Comparison of ENCODE assay signal across 24 cellular contexts in genomic region chr1:36881541-36881940, GRCh38.
DNase-seq lines count a peak whose midpoint lies in the region; ATAC-seq, FAIRE-seq and TF ChIP-seq lines count a peak whose summit lies in the region.
"Had no signal": no experiment of that assay in that cellular context is flagged by ENCODE, and none has a peak within 500 bp of the region (broad histone marks: within the 10 kb centered on the region; RNA-seq: fewer than 3 reads in every experiment).

No MANE protein-coding gene starts in this region.

- H3K27ac Mint-ChIP-seq in activated CD4-positive, alpha-beta memory T cell treated with anti-CD3 and anti-CD28 coated beads, Interleukin-2, amount 10 ng/mL, durations not matched to agents 7 days and 5 days, result no peak overlapping the region
- H3K27ac Mint-ChIP-seq in activated CD4-positive, alpha-beta memory T cell treated with anti-CD3 and anti-CD28 coated beads for 36 hours, result no peak overlapping the region
- no peak overlapping the region for H3K27ac Mint-ChIP-seq in Calu3 (ENCODE audit: unreplicated experiment)

- no peak for TF ChIP-seq CTCF in GM12878 (IDR thresholded peaks at IDR 0.05 in 2 of 3, conservative IDR thresholded peaks at IDR 0.05 in 1 of 3; ENCODE audit: control insufficient read depth in 2 of 3, extremely low read depth in 1 of 3, insufficient read depth in 1 of 3, low read depth in 3 of 3, low read length in 3 of 3)
- no peak for TF ChIP-seq CTCF in Calu3 (IDR thresholded peaks at IDR 0.05; ENCODE audit: unreplicated experiment)

- H3K9me3 ChIP-seq in GM12878 (replicated peaks; ENCODE audit: control insufficient read depth, insufficient read depth, low read length), result no peaks in the 10 kb centered on the region
- H3K9me3 ChIP-seq: BLaER1 treated with 17β-estradiol and CSF1 and Interleukin-3, amounts not matched to agents 10 nM and 100 nM; HAP-1 had no signal

- TF ChIP-seq EP300 in GM12878 (IDR thresholded peaks at IDR 0.05; ENCODE audit: borderline replicate concordance in 1 of 2, control insufficient read depth in 1 of 2, low read depth in 2 of 2, low read length in 2 of 2), result no peak

- RAD21 ChIA-PET in GM12878 (lab: Charles Lee; ENCODE audit: unreplicated experiment), result no interaction called here

- no peak for FAIRE-seq in GM12878 (lab: Jason Lieb, UNC)
- FAIRE-seq: G401.6 had no signal

- POLR2A ChIA-PET in activated CD4-positive, alpha-beta memory T cell treated with anti-CD3 and anti-CD28 coated beads, Interleukin-2, amount 10 ng/mL, durations not matched to agents 7 days and 5 days (lab: Charles Lee), result no interaction called here
- POLR2A ChIA-PET in activated CD4-positive, alpha-beta memory T cell treated with anti-CD3 and anti-CD28 coated beads for 36 hours (lab: Charles Lee), result no interaction called here
- POLR2A ChIA-PET in GM12878 (lab: Charles Lee), result no interaction called here

- H3K27ac ChIP-seq in GM12878 (ENCODE audit: control insufficient read depth, insufficient read depth), result no peak overlapping the region
- H3K27ac ChIP-seq: BLaER1 treated with 17β-estradiol and CSF1 and Interleukin-3, amounts not matched to agents 10 nM and 100 nM; GM23248; RWPE1 had no signal

- H3K36me3 ChIP-seq in GM12878 (ENCODE audit: control insufficient read depth in 2 of 2, insufficient read depth in 2 of 2, low read length in 1 of 2), result no peaks in the 10 kb centered on the region
- H3K36me3 ChIP-seq: BLaER1 treated with 17β-estradiol and CSF1 and Interleukin-3, amounts not matched to agents 10 nM and 100 nM; HAP-1 had no signal

- SMC1A ChIA-PET in GM12878 (lab: Charles Lee; ENCODE audit: uncharacterized antibody, unreplicated experiment), result no interaction called here

- H3K4me3 ChIP-seq in GM12878, result no peak overlapping the region
- H3K4me3 ChIP-seq: BLaER1 treated with 17β-estradiol and CSF1 and Interleukin-3, amounts not matched to agents 10 nM and 100 nM; GM23248; HAP-1 had no signal

- DNase-seq in activated CD4-positive, alpha-beta memory T cell treated with anti-CD3 and anti-CD28 coated beads, Interleukin-2, amount 10 ng/mL, durations not matched to agents 7 days and 5 days, result peak; percentile 7
- DNase-seq in activated CD4-positive, alpha-beta memory T cell treated with anti-CD3 and anti-CD28 coated beads for 36 hours, result no peak
- DNase-seq in GM12878 (ENCODE audit: low read depth, low spot score), result no peak
- DNase-seq in left lobe of liver (ENCODE audit: low spot score), result peak; percentile 16
- peak; percentile 40 for DNase-seq in sciatic nerve (ENCODE audit: low spot score)
- DNase-seq in HT-29 (ENCODE audit: low spot score), result no peak
- no peak for DNase-seq in Calu3
- no peak for DNase-seq in NCI-H82 treated with DMSO at 0.1 percent for 48 hours (lab: John Stamatoyannopoulos, UW; ENCODE audit: unreplicated experiment)
- DNase-seq: 8988T; CD4-positive, alpha-beta memory T cell; DMS153; GM23248; KG1; NCI-H1092; NCI-H1436; NCI-H187 treated with DMSO at 0.1 percent for 48 hours; NCI-H2107; NCI-H748 treated with DMSO at 0.1 percent for 48 hours; NK-92 treated with Interleukin-12 subunit alpha and Interleukin-12 subunit beta, amount 100 ng/mL, for 24 hours; SHP77 treated with DMSO at 0.1 percent for 48 hours had no signal

- no TSS peak for BruUV-seq in GM12878 (replicated peaks; lab: Mats Ljungman, UMichigan)
- no TSS peak for BruUV-seq in Calu3 (replicated peaks; lab: Mats Ljungman, UMichigan)

- peaks cover 9% of the 10 kb centered on the region for H3K4me1 ChIP-seq in GM12878 (ENCODE audit: control insufficient read depth, insufficient read depth, low read length)
- H3K4me1 ChIP-seq: HAP-1 had no signal

- intact Hi-C loops in activated CD4-positive, alpha-beta memory T cell treated with anti-CD3 and anti-CD28 coated beads for 36 hours (cut with micrococcal nuclease), result no loop called here
- intact Hi-C loops in GM12878 (cut with micrococcal nuclease; ENCODE audit: unreplicated experiment) (no loop called here), sciatic nerve (cut with DNase I) (no loop called here), Calu3 (cut with micrococcal nuclease; ENCODE audit: unreplicated experiment) (no loop called here)

- ATAC-seq in GM12878 (no peak), left lobe of liver (no peak), sciatic nerve (no peak)

- H3K4me2 ChIP-seq in GM12878 (ENCODE audit: control insufficient read depth, insufficient read depth), result no peak overlapping the region
- H3K4me2 ChIP-seq: BLaER1 treated with 17β-estradiol and CSF1 and Interleukin-3, amounts not matched to agents 10 nM and 100 nM had no signal

- no peaks in the 10 kb centered on the region for H3K9me3 Mint-ChIP-seq in activated CD4-positive, alpha-beta memory T cell treated with anti-CD3 and anti-CD28 coated beads, Interleukin-2, amount 10 ng/mL, durations not matched to agents 7 days and 5 days
- no peaks in the 10 kb centered on the region for H3K9me3 Mint-ChIP-seq in activated CD4-positive, alpha-beta memory T cell treated with anti-CD3 and anti-CD28 coated beads for 36 hours
- no peaks in the 10 kb centered on the region for H3K9me3 Mint-ChIP-seq in Calu3 (ENCODE audit: low read depth, unreplicated experiment)

- no peaks in the 10 kb centered on the region for H4K20me1 ChIP-seq in GM12878 (ENCODE audit: control insufficient read depth, insufficient read depth)
- H4K20me1 ChIP-seq: BLaER1 treated with 17β-estradiol and CSF1 and Interleukin-3, amounts not matched to agents 10 nM and 100 nM had no signal

- WGBS in GM12878 (ENCODE audit: insufficient coverage, insufficient replicate concordance, low lambda C conversion rate, missing lambda C conversion rate), result 32% methylated on average over 6 of the region's 6 CpGs

- H3K4me3 Mint-ChIP-seq in activated CD4-positive, alpha-beta memory T cell treated with anti-CD3 and anti-CD28 coated beads, Interleukin-2, amount 10 ng/mL, durations not matched to agents 7 days and 5 days, result no peak overlapping the region
- H3K4me3 Mint-ChIP-seq in activated CD4-positive, alpha-beta memory T cell treated with anti-CD3 and anti-CD28 coated beads for 36 hours, result no peak overlapping the region
- H3K4me3 Mint-ChIP-seq in Calu3 (ENCODE audit: low read depth, unreplicated experiment), result no peak overlapping the region
- H3K4me3 Mint-ChIP-seq: CD4-positive, alpha-beta memory T cell had no signal

- no peak for TF ChIP-seq POLR2A in GM12878 (IDR thresholded peaks at IDR 0.05; ENCODE audit: low read depth, low read length)

- in situ Hi-C loops in GM12878 (cut with MboI), result no loop called here

- CTCF ChIA-PET in activated CD4-positive, alpha-beta memory T cell treated with anti-CD3 and anti-CD28 coated beads, Interleukin-2, amount 10 ng/mL, durations not matched to agents 7 days and 5 days (lab: Charles Lee), result no interaction called here
- CTCF ChIA-PET in activated CD4-positive, alpha-beta memory T cell treated with anti-CD3 and anti-CD28 coated beads for 36 hours (lab: Charles Lee), result no interaction called here
- CTCF ChIA-PET in GM12878 (lab: Yijun Ruan, JAX), result no interaction called here
- CTCF ChIA-PET in Calu3 (lab: Charles Lee), result no interaction called here

- H3K36me3 Mint-ChIP-seq in activated CD4-positive, alpha-beta memory T cell treated with anti-CD3 and anti-CD28 coated beads, Interleukin-2, amount 10 ng/mL, durations not matched to agents 7 days and 5 days (ENCODE audit: low read depth), result no peaks in the 10 kb centered on the region
- no peaks in the 10 kb centered on the region for H3K36me3 Mint-ChIP-seq in activated CD4-positive, alpha-beta memory T cell treated with anti-CD3 and anti-CD28 coated beads for 36 hours
- H3K36me3 Mint-ChIP-seq in Calu3 (ENCODE audit: insufficient read depth, unreplicated experiment), result no peaks in the 10 kb centered on the region
- H3K36me3 Mint-ChIP-seq: CD4-positive, alpha-beta memory T cell had no signal

- H3K4me1 Mint-ChIP-seq in activated CD4-positive, alpha-beta memory T cell treated with anti-CD3 and anti-CD28 coated beads, Interleukin-2, amount 10 ng/mL, durations not matched to agents 7 days and 5 days, result no peaks in the 10 kb centered on the region
- H3K4me1 Mint-ChIP-seq in activated CD4-positive, alpha-beta memory T cell treated with anti-CD3 and anti-CD28 coated beads for 36 hours (ENCODE audit: low read depth), result no peaks in the 10 kb centered on the region
- H3K4me1 Mint-ChIP-seq in Calu3 (ENCODE audit: low read depth, unreplicated experiment), result no peaks in the 10 kb centered on the region
- H3K4me1 Mint-ChIP-seq: CD4-positive, alpha-beta memory T cell had no signal

- H3K79me2 ChIP-seq in GM12878 (ENCODE audit: control insufficient read depth, insufficient read depth, low read length), result no peaks in the 10 kb centered on the region

- TF ChIP-seq RAD21 in GM12878 (IDR thresholded peaks at IDR 0.05; ENCODE audit: insufficient read depth, low read depth, low read length), result no peak

- H2AFZ ChIP-seq in GM12878 (ENCODE audit: control insufficient read depth, low read depth, low read length), result no peak overlapping the region
- H2AFZ ChIP-seq: GM23248 had no signal

- H3K27me3 ChIP-seq in GM12878 (replicated peaks in 1 of 2; ENCODE audit: control insufficient read depth in 2 of 2, insufficient read depth in 2 of 2, low read length in 1 of 2), result no peaks in the 10 kb centered on the region; a peak in 1 of 4 replicates
- H3K27me3 ChIP-seq: BLaER1 treated with 17β-estradiol and CSF1 and Interleukin-3, amounts not matched to agents 10 nM and 100 nM had no signal

- no peak overlapping the region for H3K9ac ChIP-seq in GM12878 (ENCODE audit: control insufficient read depth, insufficient read depth, low read length)
- H3K9ac ChIP-seq: BLaER1 treated with 17β-estradiol and CSF1 and Interleukin-3, amounts not matched to agents 10 nM and 100 nM; GM23248 had no signal

- H3K27me3 Mint-ChIP-seq in activated CD4-positive, alpha-beta memory T cell treated with anti-CD3 and anti-CD28 coated beads, Interleukin-2, amount 10 ng/mL, durations not matched to agents 7 days and 5 days, result peaks cover 6% of the 10 kb centered on the region
- peaks cover 22% of the 10 kb centered on the region for H3K27me3 Mint-ChIP-seq in activated CD4-positive, alpha-beta memory T cell treated with anti-CD3 and anti-CD28 coated beads for 36 hours
- no peaks in the 10 kb centered on the region for H3K27me3 Mint-ChIP-seq in Calu3 (ENCODE audit: unreplicated experiment)

TF ChIP-seq in GM12878, 131 proteins besides CTCF, POLR2A, EP300 and RAD21:
- TF ChIP-seq NRF1 (conservative IDR thresholded peaks at IDR 0.05; ENCODE audit: low read depth, low read length) (no peak), ATF7 (IDR thresholded peaks at IDR 0.05; ENCODE audit: low read depth) (0 out of 2 replicates have a peak, but pooled peaks have one; percentile 18)

Comparison
In these comparisons a context has a peak if more than half of its experiments do, and no peak if none do; other contexts are left out.
1. DNase-seq: peak in activated CD4-positive, alpha-beta memory T cell treated with anti-CD3 and anti-CD28 coated beads, Interleukin-2, amount 10 ng/mL, durations not matched to agents 7 days and 5 days (single experiment), left lobe of liver (single experiment) and sciatic nerve (single experiment); none in activated CD4-positive, alpha-beta memory T cell treated with anti-CD3 and anti-CD28 coated beads for 36 hours (single experiment), GM12878 (single experiment), HT-29 (single experiment), Calu3 (single experiment) and NCI-H82 treated with DMSO at 0.1 percent for 48 hours (single experiment).